In genomic region chr2:18214936-18215335, GRCh38 we compare ENCODE assay signal across 18 cellular contexts.
A peak's percentile ranks its signal among the peaks of the same experiment; 100 is the strongest.
DNase-seq lines count a peak whose midpoint lies in the region; ATAC-seq and TF ChIP-seq lines count a peak whose summit lies in the region.
"Had no signal": no experiment of that assay in that cellular context is flagged by ENCODE, and none has a peak within 500 bp of the region (broad histone marks: within the 10 kb centered on the region; RNA-seq: fewer than 3 reads in every experiment).

No MANE protein-coding gene starts in this region.

- H3K9me3 ChIP-seq in GM23248 (ENCODE audit: low read depth) (no peaks in the 10 kb centered on the region), RWPE2 (ENCODE audit: severe bottlenecking) (no peaks in the 10 kb centered on the region), fibroblast of lung (ENCODE audit: control insufficient read depth, insufficient read depth, low read depth, low read length) (no peaks in the 10 kb centered on the region)
- H3K9me3 ChIP-seq: SJCRH30 had no signal

- in situ Hi-C loops in GM23248 (cut with MboI), result no loop called here

- no peaks in the 10 kb centered on the region for H3K36me3 ChIP-seq in GM23248 (ENCODE audit: low read depth)
- no peaks in the 10 kb centered on the region for H3K36me3 ChIP-seq in RWPE2 (ENCODE audit: low read depth)
- no peaks in the 10 kb centered on the region for H3K36me3 ChIP-seq in fibroblast of lung (ENCODE audit: control insufficient read depth, insufficient read depth, low read length)
- H3K36me3 ChIP-seq in kidney epithelial cell (ENCODE audit: control insufficient read depth, insufficient read depth, low read length), result no peaks in the 10 kb centered on the region
- H3K36me3 ChIP-seq: SJCRH30 had no signal

- H3K27me3 ChIP-seq in GM23248 (replicated peaks; ENCODE audit: insufficient read depth) (peaks cover 7% of the 10 kb centered on the region; the same call in 1 of the 2 replicates), RWPE2 (ENCODE audit: insufficient read depth, poor library complexity, severe bottlenecking) (no peaks in the 10 kb centered on the region), fibroblast of lung (ENCODE audit: control insufficient read depth, insufficient read depth, low read length) (no peaks in the 10 kb centered on the region), kidney epithelial cell (ENCODE audit: control insufficient read depth, insufficient read depth, low read length) (no peaks in the 10 kb centered on the region)
- H3K27me3 ChIP-seq: SJCRH30 had no signal

- H3K4me1 ChIP-seq in GM23248 (ENCODE audit: insufficient read depth), result 0 out of 2 replicates have a peak, but pooled peaks cover 3% of the 10 kb centered on the region
- H3K4me1 ChIP-seq in RWPE2 (ENCODE audit: insufficient read depth, poor library complexity, severe bottlenecking), result peaks cover 33% of the 10 kb centered on the region
- no peaks in the 10 kb centered on the region for H3K4me1 ChIP-seq in fibroblast of lung (ENCODE audit: control insufficient read depth, extremely low read depth, insufficient read depth, low read length)

- H3K27ac ChIP-seq in GM23248 (no peak overlapping the region), RWPE2 (ENCODE audit: poor library complexity, severe bottlenecking) (peak overlapping the region; percentile 16), fibroblast of lung (ENCODE audit: insufficient read depth, low read length) (no peak overlapping the region)
- H3K27ac ChIP-seq: RWPE1, SJCRH30 had no signal

- H4K20me1 ChIP-seq in GM23248 (ENCODE audit: insufficient read depth) (no peaks in the 10 kb centered on the region), fibroblast of lung (ENCODE audit: control insufficient read depth, extremely low read depth, insufficient read depth, low read length) (no peaks in the 10 kb centered on the region)

- ATAC-seq in RWPE2 (ENCODE audit: low read depth) (no peak), GM21619 (IDR thresholded peaks at IDR 0.05; ENCODE audit: unreplicated experiment) (no peak), GM18870 (IDR thresholded peaks at IDR 0.05; ENCODE audit: unreplicated experiment) (no peak)

- no peaks in the 10 kb centered on the region for H3K79me2 ChIP-seq in GM23248 (ENCODE audit: insufficient read depth)
- H3K79me2 ChIP-seq in fibroblast of lung (ENCODE audit: control insufficient read depth, insufficient read depth, low read length), result no peaks in the 10 kb centered on the region

- H3K4me3 ChIP-seq in GM23248, result no peak overlapping the region
- H3K4me3 ChIP-seq in RWPE2 (ENCODE audit: severe bottlenecking), result no peak overlapping the region
- H3K4me3 ChIP-seq in fibroblast of lung (replicated peaks in 1 of 4; ENCODE audit: control extremely low read depth in 1 of 4, insufficient read depth in 1 of 4, low read depth in 3 of 4, low read length in 4 of 4), result no peak overlapping the region
- H3K4me3 ChIP-seq in kidney epithelial cell (ENCODE audit: low read depth, low read length), result no peak overlapping the region
- H3K4me3 ChIP-seq: SJCRH30 had no signal

- H3K9me2 ChIP-seq in GM23248 (ENCODE audit: insufficient read depth), result no peaks in the 10 kb centered on the region

- H2AFZ ChIP-seq in GM23248, result no peak overlapping the region
- no peak overlapping the region for H2AFZ ChIP-seq in fibroblast of lung (ENCODE audit: low read length)

- no peak for TF ChIP-seq CTCF in RWPE2 (IDR thresholded peaks at IDR 0.05; ENCODE audit: poor library complexity, severe bottlenecking)
- TF ChIP-seq CTCF in fibroblast of lung (conservative IDR thresholded peaks at IDR 0.05 in 1 of 2, IDR thresholded peaks at IDR 0.05 in 1 of 2; ENCODE audit: low read depth in 1 of 2, low read length in 2 of 2), result no peak
- TF ChIP-seq CTCF in kidney epithelial cell (IDR thresholded peaks at IDR 0.05; ENCODE audit: insufficient read depth, low read length, poor library complexity, severe bottlenecking), result no peak

- H3K4me2 ChIP-seq in GM23248 (ENCODE audit: unreplicated experiment) (no peak overlapping the region), fibroblast of lung (ENCODE audit: extremely low read depth, insufficient read depth, low read length) (no peak overlapping the region)

- H3K9ac ChIP-seq in GM23248 (no peak overlapping the region), fibroblast of lung (ENCODE audit: insufficient read depth, low read length) (no peak overlapping the region)

- H3F3A ChIP-seq in GM23248 (ENCODE audit: insufficient read depth), result 0 out of 2 replicates have a peak, but pooled peaks cover 5% of the 10 kb centered on the region

- DNase-seq in GM23248 (peak; percentile 34), RWPE2 (ENCODE audit: low spot score) (no peak), fibroblast of lung (ENCODE audit: low read depth in 2 of 2) (peak; percentile 18 to 66), kidney epithelial cell (ENCODE audit: low read depth) (peak; percentile 12), iPS-NIHi7 (ENCODE audit: extremely low spot score) (no peak)
- DNase-seq: AML-193; COR-L47; DMS153; EL; H9; NCI-H1417 treated with DMSO at 0.1 percent for 48 hours; NCI-H1930; NCI-H526 treated with DMSO at 0.1 percent for 48 hours; NK-92 treated with Interleukin-12 subunit alpha and Interleukin-12 subunit beta, amount 100 ng/mL, for 24 hours; SJCRH30 had no signal

- 60 to 67% methylated on average over 2 of the region's 2 CpGs for WGBS in GM23248 (ENCODE audit: low coverage in 1 of 2, low lambda C conversion rate in 2 of 2, missing lambda C conversion rate in 2 of 2), 2 experiments

Comparison
In these comparisons a context has a peak if more than half of its experiments do, and no peak if none do; other contexts are left out.
1. DNase-seq: peak in GM23248 (single experiment), fibroblast of lung (2 of 2) and kidney epithelial cell (single experiment); none in RWPE2 (single experiment) and iPS-NIHi7 (single experiment).